ENCODE assay signal across 25 cellular contexts in genomic region chr19:29779921-29780320, GRCh38. TPM values are rescaled to one million over a fixed set of nuclear protein-coding genes. Genes with fewer than 3 reads are reported as not detected.
DNase-seq lines count a peak whose midpoint lies in the region; ATAC-seq lines count a peak whose summit lies in the region.
"Had no signal": no experiment of that assay in that cellular context is flagged by ENCODE, and none has a peak within 500 bp of the region (broad histone marks: within the 10 kb centered on the region; RNA-seq: fewer than 3 reads in every experiment).

No MANE protein-coding gene starts in this region.

- no peaks in the 10 kb centered on the region for H3K9me3 Mint-ChIP-seq in activated CD4-positive, alpha-beta T cell treated with anti-CD3 and anti-CD28 coated beads for 36 hours (ENCODE audit: low read depth)
- H3K9me3 Mint-ChIP-seq in activated T-helper 17 cell treated with anti-CD3 and anti-CD28 coated beads, Interleukin-2, amount 50 U/mL, for 72 hours = no peaks in the 10 kb centered on the region
- H3K9me3 Mint-ChIP-seq: dendritic cell treated with granulocyte-macrophage colony-stimulating factor and Interleukin-4, amounts not matched to agents 40 ng/mL and 50 ng/mL, for 4 days; memory B cell; T-helper 2 cell treated with Interferon-gamma antibody and Interleukin-4, amounts not matched to agents 5 μg/mL and 100 μg/mL, for 36 hours had no signal

- whole genome bisulfite sequencing in neuronal stem cell (ENCODE audit: extremely low coverage in 2 of 2, insufficient read length in 2 of 2, insufficient replicate concordance in 1 of 2), 2 donors = no CpG with 5 or more reads among the region's 9 CpGs

- H4K91ac ChIP-seq in neuronal stem cell (ENCODE audit: low read depth, low read length, poor library complexity) = no peak overlapping the region

- H3K27me3 Mint-ChIP-seq in activated CD4-positive, alpha-beta T cell treated with anti-CD3 and anti-CD28 coated beads for 36 hours = no peaks in the 10 kb centered on the region
- peaks cover 8% of the 10 kb centered on the region for H3K27me3 Mint-ChIP-seq in activated T-helper 17 cell treated with anti-CD3 and anti-CD28 coated beads, Interleukin-2, amount 50 U/mL, for 72 hours
- H3K27me3 Mint-ChIP-seq: dendritic cell treated with granulocyte-macrophage colony-stimulating factor and Interleukin-4, amounts not matched to agents 40 ng/mL and 50 ng/mL, for 4 days had no signal

- no peak overlapping the region for H2AFZ ChIP-seq in neuronal stem cell (ENCODE audit: low read length)

- no peak overlapping the region for H3K14ac ChIP-seq in neuronal stem cell (ENCODE audit: low read length)

- H3K18ac ChIP-seq in neuronal stem cell (ENCODE audit: low read length) = peak overlapping the region; percentile 77

- H3K4me3 ChIP-seq in neuronal stem cell (ENCODE audit: low read length in 2 of 2) = no peak overlapping the region
- H3K4me3 ChIP-seq: A549; adrenal gland; BLaER1 treated with 17β-estradiol and CSF1 and Interleukin-3, amounts not matched to agents 10 nM and 100 nM; breast epithelium; upper lobe of right lung had no signal

- H3K4me1 Mint-ChIP-seq in activated CD4-positive, alpha-beta T cell treated with anti-CD3 and anti-CD28 coated beads for 36 hours = no peaks in the 10 kb centered on the region
- no peaks in the 10 kb centered on the region for H3K4me1 Mint-ChIP-seq in activated T-helper 17 cell treated with anti-CD3 and anti-CD28 coated beads, Interleukin-2, amount 50 U/mL, for 72 hours
- H3K4me1 Mint-ChIP-seq: activated CD8-positive, alpha-beta memory T cell treated with anti-CD3 and anti-CD28 coated beads, Interleukin-2, amount 10 ng/mL, durations not matched to agents 7 days and 5 days; memory B cell had no signal

- no peaks in the 10 kb centered on the region for H3K79me1 ChIP-seq in neuronal stem cell (ENCODE audit: low read depth, low read length)

- H3K23ac ChIP-seq in neuronal stem cell (ENCODE audit: low read depth, low read length, poor library complexity) = no peak overlapping the region

- in situ Hi-C loops in KBM-7 (cut with MboI; ENCODE audit: low pct_unique_long_range_greater_than_20kb, low sequenced_read_pairs) = no loop called here

- intact Hi-C loops in activated CD4-positive, alpha-beta T cell treated with anti-CD3 and anti-CD28 coated beads for 36 hours (cut with DNase I, micrococcal nuclease) = no loop called here

- H3K27ac Mint-ChIP-seq in activated CD4-positive, alpha-beta T cell treated with anti-CD3 and anti-CD28 coated beads for 36 hours = no peak overlapping the region
- H3K27ac Mint-ChIP-seq in activated T-helper 17 cell treated with anti-CD3 and anti-CD28 coated beads, Interleukin-2, amount 50 U/mL, for 72 hours = peak overlapping the region; percentile 52
- H3K27ac Mint-ChIP-seq: activated CD8-positive, alpha-beta memory T cell treated with anti-CD3 and anti-CD28 coated beads, Interleukin-2, amount 10 ng/mL, durations not matched to agents 7 days and 5 days; dendritic cell treated with granulocyte-macrophage colony-stimulating factor and Interleukin-4, amounts not matched to agents 40 ng/mL and 50 ng/mL, for 4 days; memory B cell; T-helper 2 cell treated with Interferon-gamma antibody and Interleukin-4, amounts not matched to agents 5 μg/mL and 100 μg/mL, for 36 hours had no signal

- H2BK15ac ChIP-seq in neuronal stem cell (ENCODE audit: low read length) = no peak overlapping the region

- H3K9ac ChIP-seq in neuronal stem cell (ENCODE audit: low read depth, low read length, poor library complexity) = peak overlapping the region; percentile 30
- H3K9ac ChIP-seq: BLaER1 treated with 17β-estradiol and CSF1 and Interleukin-3, amounts not matched to agents 10 nM and 100 nM had no signal

- H3K27me3 ChIP-seq in neuronal stem cell (ENCODE audit: control insufficient read depth in 3 of 3, insufficient read depth in 3 of 3, low read depth in 1 of 3, low read length in 3 of 3) = peaks cover 0 to 20% (median 0%) of the 10 kb centered on the region in 3 experiments
- H3K27me3 ChIP-seq: adrenal gland; BLaER1 treated with 17β-estradiol and CSF1 and Interleukin-3, amounts not matched to agents 10 nM and 100 nM; upper lobe of right lung had no signal

- POLR2A ChIA-PET in activated CD4-positive, alpha-beta T cell treated with anti-CD3 and anti-CD28 coated beads for 36 hours (lab: Charles Lee) = no interaction called here

- no peak overlapping the region for H2BK5ac ChIP-seq in neuronal stem cell (ENCODE audit: low read length)

- H3K36me3 ChIP-seq in neuronal stem cell (replicated peaks in 1 of 2; ENCODE audit: control insufficient read depth in 2 of 2, insufficient read depth in 2 of 2, low read length in 2 of 2) = no peaks in the 10 kb centered on the region
- H3K36me3 ChIP-seq: adrenal gland; BLaER1 treated with 17β-estradiol and CSF1 and Interleukin-3, amounts not matched to agents 10 nM and 100 nM; breast epithelium; upper lobe of right lung had no signal

- H2BK120ac ChIP-seq in neuronal stem cell (ENCODE audit: low read depth, low read length) = no peak overlapping the region

- H3K36me3 Mint-ChIP-seq in activated CD4-positive, alpha-beta T cell treated with anti-CD3 and anti-CD28 coated beads for 36 hours (ENCODE audit: low read depth) = no peaks in the 10 kb centered on the region
- no peaks in the 10 kb centered on the region for H3K36me3 Mint-ChIP-seq in activated T-helper 17 cell treated with anti-CD3 and anti-CD28 coated beads, Interleukin-2, amount 50 U/mL, for 72 hours (ENCODE audit: low read depth)
- H3K36me3 Mint-ChIP-seq: activated CD8-positive, alpha-beta memory T cell treated with anti-CD3 and anti-CD28 coated beads, Interleukin-2, amount 10 ng/mL, durations not matched to agents 7 days and 5 days had no signal

- no peak for ATAC-seq in activated CD4-positive, alpha-beta T cell treated with anti-CD3 and anti-CD28 coated beads for 36 hours
- ATAC-seq in activated T-helper 17 cell treated with anti-CD3 and anti-CD28 coated beads, Interleukin-2, amount 50 U/mL, for 72 hours (replicated peaks) = no peak
- ATAC-seq in GM21619 (IDR thresholded peaks at IDR 0.05; ENCODE audit: unreplicated experiment) = no peak
- no peak for ATAC-seq in activated CD4-positive, CD25-positive, alpha-beta regulatory T cell treated with anti-CD3 and anti-CD28 coated beads, Interleukin-2, amount 50 U/mL, for 24 hours
- ATAC-seq: activated CD8-positive, alpha-beta memory T cell treated with anti-CD3 and anti-CD28 coated beads, Interleukin-2, amount 10 ng/mL, durations not matched to agents 7 days and 5 days; upper lobe of right lung had no signal

- peaks cover 4 to 6% of the 10 kb centered on the region in 2 donors for H3K4me1 ChIP-seq in neuronal stem cell (ENCODE audit: control insufficient read depth in 2 of 2, insufficient read depth in 1 of 2, low read depth in 1 of 2, low read length in 2 of 2)
- H3K4me1 ChIP-seq: A549, adrenal gland, breast epithelium, upper lobe of right lung had no signal

- H3K9me3 ChIP-seq in neuronal stem cell (replicated peaks in 1 of 2; ENCODE audit: control insufficient read depth in 2 of 2, insufficient read depth in 1 of 2, low read depth in 1 of 2, low read length in 2 of 2) = no peaks in the 10 kb centered on the region
- H3K9me3 ChIP-seq: A549; adrenal gland; BLaER1 treated with 17β-estradiol and CSF1 and Interleukin-3, amounts not matched to agents 10 nM and 100 nM; breast epithelium; upper lobe of right lung had no signal

- no peak overlapping the region for H2AK5ac ChIP-seq in neuronal stem cell (ENCODE audit: low read depth, low read length)

- no peak overlapping the region for H3K4ac ChIP-seq in neuronal stem cell (ENCODE audit: low read length)

- CTCF ChIA-PET in activated CD4-positive, alpha-beta T cell treated with anti-CD3 and anti-CD28 coated beads for 36 hours (lab: Charles Lee) = interaction anchor here (0.6 kb wide), 1 partner anchor 97 kb away, joined by 3 read pairs; no protein-coding TSS in a partner anchor

- H3K27ac ChIP-seq in neuronal stem cell (replicated peaks; ENCODE audit: low read length) = no peak overlapping the region
- H3K27ac ChIP-seq: A549; adrenal gland; BLaER1 treated with 17β-estradiol and CSF1 and Interleukin-3, amounts not matched to agents 10 nM and 100 nM; breast epithelium; upper lobe of right lung had no signal

- no peak overlapping the region for H3K4me3 Mint-ChIP-seq in activated CD4-positive, alpha-beta T cell treated with anti-CD3 and anti-CD28 coated beads for 36 hours
- H3K4me3 Mint-ChIP-seq in activated T-helper 17 cell treated with anti-CD3 and anti-CD28 coated beads, Interleukin-2, amount 50 U/mL, for 72 hours = no peak overlapping the region
- H3K4me3 Mint-ChIP-seq: activated CD8-positive, alpha-beta memory T cell treated with anti-CD3 and anti-CD28 coated beads, Interleukin-2, amount 10 ng/mL, durations not matched to agents 7 days and 5 days; dendritic cell treated with granulocyte-macrophage colony-stimulating factor and Interleukin-4, amounts not matched to agents 40 ng/mL and 50 ng/mL, for 4 days; memory B cell; T-helper 2 cell treated with Interferon-gamma antibody and Interleukin-4, amounts not matched to agents 5 μg/mL and 100 μg/mL, for 36 hours had no signal

- H3K4me2 ChIP-seq in neuronal stem cell (ENCODE audit: insufficient read depth, low read length, poor library complexity, severe bottlenecking) = no peak overlapping the region
- H3K4me2 ChIP-seq: A549; BLaER1 treated with 17β-estradiol and CSF1 and Interleukin-3, amounts not matched to agents 10 nM and 100 nM had no signal

- H4K8ac ChIP-seq in neuronal stem cell (ENCODE audit: low read depth, low read length) = no peak overlapping the region

- DNase-seq in activated CD4-positive, alpha-beta T cell treated with anti-CD3 and anti-CD28 coated beads for 36 hours = peak; percentile 13
- no peak for DNase-seq in activated CD4-positive, alpha-beta T cell treated with anti-CD3 and anti-CD28 coated beads for 4 hours
- DNase-seq in KBM-7 (peak; percentile 15), neuronal stem cell (ENCODE audit: low spot score) (no peak), NCI-H1092 (lab: John Stamatoyannopoulos, UW) (no peak)
- DNase-seq: activated CD4-positive, alpha-beta T cell treated with anti-CD3 and anti-CD28 coated beads for 1 hour; activated CD8-positive, alpha-beta memory T cell treated with anti-CD3 and anti-CD28 coated beads, Interleukin-2, amount 10 ng/mL, durations not matched to agents 7 days and 5 days; activated effector memory CD4-positive, alpha-beta T cell treated with Interleukin-2 at 50 U/mL for 16 hours; adrenal gland; kidney glomerular epithelial cell; NCI-H1417 treated with DMSO at 0.1 percent for 48 hours; NCI-H2171 treated with DMSO at 0.1 percent for 48 hours; NCI-H69; small intestine; stimulated activated CD4-positive, alpha-beta T cell treated with anti-CD3 and anti-CD28 coated beads, Interleukin-2, amount 100 ng/mL, for 48 hours; upper lobe of right lung had no signal

- peak overlapping the region; percentile 91 for H2BK12ac ChIP-seq in neuronal stem cell (ENCODE audit: low read length)

RNA-seq across cellular contexts. Expression of gene CCNE1, which starts 31.9 kb away (rescaled TPM):
- total RNA-seq in activated CD4-positive, alpha-beta T cell treated with anti-CD3 and anti-CD28 coated beads for 36 hours = 10 to 100 TPM; 29.4 to 30.4 TPM
- 10 to 100 TPM; 20.1 to 31.5 TPM for total RNA-seq in activated T-helper 17 cell treated with anti-CD3 and anti-CD28 coated beads, Interleukin-2, amount 50 U/mL, for 72 hours
- polyA plus RNA-seq in neuronal stem cell (2013, experiment 1 of 2) = 15.7 TPM
- 15.8 TPM for polyA plus RNA-seq in neuronal stem cell (2013, experiment 2 of 2)

Comparison
In these comparisons a context has a peak if more than half of its experiments do, and no peak if none do; other contexts are left out.
1. DNase-seq: peak in activated CD4-positive, alpha-beta T cell treated with anti-CD3 and anti-CD28 coated beads for 36 hours (single experiment) and KBM-7 (single experiment); none in activated CD4-positive, alpha-beta T cell treated with anti-CD3 and anti-CD28 coated beads for 4 hours (0 of 2), neuronal stem cell (single experiment) and NCI-H1092 (single experiment).